Comparison of ENCODE assay signal across 1 cellular context in genomic region chr2:20642026-20642971, GRCh38.
TF ChIP-seq lines count a peak whose summit lies in the region.

No MANE protein-coding gene starts in this region.

TF ChIP-seq in GM12878, 131 proteins besides CTCF, POLR2A, EP300 and RAD21 (continued from another document):
- no peak for TF ChIP-seq ZNF592 (IDR thresholded peaks at IDR 0.05)
- no peak for TF ChIP-seq ZSCAN29 (IDR thresholded peaks at IDR 0.05)
- TF ChIP-seq TCF12 (IDR thresholded peaks at IDR 0.05; ENCODE audit: low read depth, low read length), result peak; percentile 76; the same call in 1 of the 2 replicates
- no peak for TF ChIP-seq CHD1 (IDR thresholded peaks at IDR 0.05; ENCODE audit: low read depth, low read length)
- TF ChIP-seq SMC3 (IDR thresholded peaks at IDR 0.05; ENCODE audit: borderline replicate concordance, low read length), result peak; percentile 94
- TF ChIP-seq YY1 (IDR thresholded peaks at IDR 0.05; ENCODE audit: low read depth, low read length), result peak; percentile 80
- TF ChIP-seq IRF3 (IDR thresholded peaks at IDR 0.05), result no peak
- TF ChIP-seq WRNIP1 (IDR thresholded peaks at IDR 0.05; ENCODE audit: borderline replicate concordance, low read depth, low read length), result no peak
- no peak for TF ChIP-seq SPI1 (IDR thresholded peaks at IDR 0.05; ENCODE audit: borderline replicate concordance, insufficient read depth, low read depth, low read length)
- peak; percentile 74; the same call in 1 of the 2 replicates for TF ChIP-seq TCF3 (IDR thresholded peaks at IDR 0.05; ENCODE audit: borderline replicate concordance, insufficient read depth, low read depth, low read length)
- TF ChIP-seq ZNF622 (IDR thresholded peaks at IDR 0.05), result no peak
